ENCODE assay signal across 16 cellular contexts in genomic region chr1:10109372-10109771, GRCh38.
DNase-seq lines count a peak whose midpoint lies in the region; ATAC-seq and TF ChIP-seq lines count a peak whose summit lies in the region.
"Had no signal": no experiment of that assay in that cellular context is flagged by ENCODE, and none has a peak within 500 bp of the region (broad histone marks: within the 10 kb centered on the region; RNA-seq: fewer than 3 reads in every experiment).

No MANE protein-coding gene starts in this region.

- H3K9me3 ChIP-seq in SJSA1 (replicated peaks) = no peaks in the 10 kb centered on the region
- H3K9me3 ChIP-seq in right cardiac atrium (ENCODE audit: control insufficient read depth, low read length) = no peaks in the 10 kb centered on the region
- no peaks in the 10 kb centered on the region for H3K9me3 ChIP-seq in smooth muscle cell (replicated peaks; ENCODE audit: low read depth)

- H3K36me3 Mint-ChIP-seq in Calu3 (ENCODE audit: insufficient read depth, unreplicated experiment) = peaks cover 18% of the 10 kb centered on the region

- TF ChIP-seq CTCF in Calu3 (IDR thresholded peaks at IDR 0.05; ENCODE audit: unreplicated experiment) (no peak), smooth muscle cell (IDR thresholded peaks at IDR 0.05; ENCODE audit: borderline replicate concordance, insufficient read depth, poor library complexity, severe bottlenecking) (no peak)

- no peaks in the 10 kb centered on the region for H3K27me3 Mint-ChIP-seq in Calu3 (ENCODE audit: unreplicated experiment)
- H3K27me3 Mint-ChIP-seq: CD4-positive, alpha-beta T cell had no signal

- H3K36me3 ChIP-seq in SJSA1 (peaks cover 47% of the 10 kb centered on the region), smooth muscle cell (ENCODE audit: low read depth) (no peaks in the 10 kb centered on the region)

- DNase-seq in Calu3 (no peak), SJSA1 (ENCODE audit: low read depth in 1 of 2, low spot score in 2 of 2) (no peak), right cardiac atrium (no peak), smooth muscle cell (lab: John Stamatoyannopoulos, UW; ENCODE audit: unreplicated experiment) (no peak), dermis blood vessel endothelial cell (no peak), NCI-H2171 treated with DMSO at 0.1 percent for 48 hours (lab: John Stamatoyannopoulos, UW) (no peak), GM03348 (ENCODE audit: low spot score) (no peak)
- DNase-seq: activated naive CD4-positive, alpha-beta T cell treated with anti-CD3 and anti-CD28 coated beads, Interleukin-2, amount 50 U/mL, for 16 hours; CD4-positive, alpha-beta T cell; DND-41; effector memory CD4-positive, alpha-beta T cell; H9; NCI-H1417; T-helper 1 cell had no signal

- ATAC-seq in right cardiac atrium = peak in 1 of 2 donors; percentile 6
- ATAC-seq in HG03520 (IDR thresholded peaks at IDR 0.05; ENCODE audit: unreplicated experiment) = no peak

- no peaks in the 10 kb centered on the region for H4K20me1 ChIP-seq in smooth muscle cell (ENCODE audit: low read depth)

- H3K9me3 Mint-ChIP-seq in Calu3 (ENCODE audit: low read depth, unreplicated experiment) = no peaks in the 10 kb centered on the region
- H3K9me3 Mint-ChIP-seq: CD4-positive, alpha-beta T cell; H9 had no signal

- peak overlapping the region; percentile 86 for H3K27ac Mint-ChIP-seq in Calu3 (ENCODE audit: unreplicated experiment)
- H3K27ac Mint-ChIP-seq: CD4-positive, alpha-beta T cell had no signal

- peaks cover 27% of the 10 kb centered on the region for H3K4me1 Mint-ChIP-seq in Calu3 (ENCODE audit: low read depth, unreplicated experiment)

- no peak overlapping the region for H3K4me3 ChIP-seq in SJSA1
- H3K4me3 ChIP-seq in right cardiac atrium (ENCODE audit: low read length) = no peak overlapping the region
- no peak overlapping the region for H3K4me3 ChIP-seq in smooth muscle cell
- H3K4me3 ChIP-seq: skin epidermis had no signal

- H3K27me3 ChIP-seq in SJSA1 (replicated peaks) = no peaks in the 10 kb centered on the region
- no peaks in the 10 kb centered on the region for H3K27me3 ChIP-seq in right cardiac atrium (ENCODE audit: control insufficient read depth, insufficient read depth)
- H3K27me3 ChIP-seq in smooth muscle cell (ENCODE audit: low read depth) = no peaks in the 10 kb centered on the region

- H3K4me1 ChIP-seq in SJSA1 (replicated peaks) = peaks cover 38% of the 10 kb centered on the region
- H3K4me1 ChIP-seq in right cardiac atrium (ENCODE audit: control insufficient read depth, insufficient read depth, low read length) = no peaks in the 10 kb centered on the region
- no peaks in the 10 kb centered on the region for H3K4me1 ChIP-seq in smooth muscle cell (ENCODE audit: low read depth)

- H3K79me2 ChIP-seq in smooth muscle cell (ENCODE audit: low read depth) = no peaks in the 10 kb centered on the region

- WGBS in right cardiac atrium = 70% methylated on average over 7 of the region's 7 CpGs
- WGBS in smooth muscle cell (ENCODE audit: low lambda C conversion rate) = 95% methylated on average over 7 of the region's 7 CpGs

- H3K4me3 Mint-ChIP-seq in Calu3 (ENCODE audit: low read depth, unreplicated experiment) = no peak overlapping the region
- H3K4me3 Mint-ChIP-seq: CD4-positive, alpha-beta T cell; H9 had no signal

- no peak overlapping the region for H3K4me2 ChIP-seq in smooth muscle cell

- H3K27ac ChIP-seq in SJSA1 = peak overlapping the region; percentile 90; the same call in 1 of the 2 replicates
- H3K27ac ChIP-seq in right cardiac atrium (ENCODE audit: low read length) = peak overlapping the region; percentile 22
- H3K27ac ChIP-seq in smooth muscle cell (ENCODE audit: low read depth) = peak overlapping the region; percentile 94
- H3K27ac ChIP-seq: skin epidermis had no signal

- H3F3A ChIP-seq in smooth muscle cell (ENCODE audit: low read depth) = peaks cover 9% of the 10 kb centered on the region

- intact Hi-C loops in Calu3 (cut with micrococcal nuclease; ENCODE audit: unreplicated experiment) = no loop called here
- intact Hi-C loops in right cardiac atrium (cut with DNase I) = loop anchor here in 1 of 4 donors (10.0 kb wide), 1 partner anchor 75 kb away; the partner anchor contains the start of gene UBE4B

- H2AFZ ChIP-seq in smooth muscle cell (ENCODE audit: low read depth) = no peak overlapping the region

- BruUV-seq in Calu3 (replicated peaks; lab: Mats Ljungman, UMichigan) = no TSS peak

- no peak overlapping the region for H3K9ac ChIP-seq in smooth muscle cell (ENCODE audit: low read depth)

- CTCF ChIA-PET in Calu3 (lab: Charles Lee) = no interaction called here

Comparison
In these comparisons a context has a peak if more than half of its experiments do, and no peak if none do; other contexts are left out.
1. H3K27ac ChIP-seq: peak in every context shown above with its lines; median percentile 94 in smooth muscle cell; 90 in SJSA1; 22 in right cardiac atrium.